ENCODE assay signal across 12 cellular contexts in the genomic region with DNA sequence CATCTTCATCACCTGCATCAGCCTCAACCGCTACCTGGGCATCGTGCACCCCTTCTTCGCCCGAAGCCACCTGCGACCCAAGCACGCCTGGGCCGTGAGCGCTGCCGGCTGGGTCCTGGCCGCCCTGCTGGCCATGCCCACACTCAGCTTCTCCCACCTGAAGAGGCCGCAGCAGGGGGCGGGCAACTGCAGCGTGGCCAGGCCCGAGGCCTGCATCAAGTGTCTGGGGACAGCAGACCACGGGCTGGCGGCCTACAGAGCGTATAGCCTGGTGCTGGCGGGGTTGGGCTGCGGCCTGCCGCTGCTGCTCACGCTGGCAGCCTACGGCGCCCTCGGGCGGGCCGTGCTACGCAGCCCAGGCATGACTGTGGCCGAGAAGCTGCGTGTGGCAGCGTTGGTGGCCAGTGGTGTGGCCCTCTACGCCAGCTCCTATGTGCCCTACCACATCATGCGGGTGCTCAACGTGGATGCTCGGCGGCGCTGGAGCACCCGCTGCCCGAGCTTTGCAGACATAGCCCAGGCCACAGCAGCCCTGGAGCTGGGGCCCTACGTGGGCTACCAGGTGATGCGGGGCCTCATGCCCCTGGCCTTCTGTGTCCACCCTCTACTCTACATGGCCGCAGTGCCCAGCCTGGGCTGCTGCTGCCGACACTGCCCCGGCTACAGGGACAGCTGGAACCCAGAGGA. TPM values are rescaled to one million over a fixed set of nuclear protein-coding genes. Genes with fewer than 3 reads are reported as not detected.
DNase-seq lines count a peak whose midpoint lies in the region; ATAC-seq and TF ChIP-seq lines count a peak whose summit lies in the region.
"Had no signal": no experiment of that assay in that cellular context is flagged by ENCODE, and none has a peak within 500 bp of the region (broad histone marks: within the 10 kb centered on the region; RNA-seq: fewer than 3 reads in every experiment).

No MANE protein-coding gene starts in this region.

- no peaks in the 10 kb centered on the region for H3K9me3 ChIP-seq in HCT116 (ENCODE audit: control insufficient read depth in 1 of 2, insufficient read depth in 1 of 2, low read depth in 1 of 2, low read length in 2 of 2)
- H3K9me3 ChIP-seq in osteoblast (ENCODE audit: low read depth, low read length): no peaks in the 10 kb centered on the region
- no peaks in the 10 kb centered on the region for H3K9me3 ChIP-seq in A673 (ENCODE audit: low read depth, low read length, poor library complexity, severe bottlenecking)
- H3K9me3 ChIP-seq: adrenal gland had no signal

- H3K79me2 ChIP-seq in HCT116 (ENCODE audit: insufficient read depth, low read length) (peaks cover 39% of the 10 kb centered on the region), osteoblast (ENCODE audit: insufficient read depth, low read length) (peaks cover 27% of the 10 kb centered on the region)

- H2AFZ ChIP-seq in HCT116 (ENCODE audit: low read depth, low read length, poor library complexity, severe bottlenecking): no peak overlapping the region
- no peak overlapping the region for H2AFZ ChIP-seq in osteoblast (ENCODE audit: low read length)

- H3K4me3 Mint-ChIP-seq in activated naive CD4-positive, alpha-beta T cell treated with anti-CD3 and anti-CD28 coated beads, Interleukin-2, amount 10 ng/mL, durations not matched to agents 7 days and 5 days: no peak overlapping the region
- no peak overlapping the region for H3K4me3 Mint-ChIP-seq in activated naive CD8-positive, alpha-beta T cell

- BruUV-seq in HCT116 (replicated peaks; lab: Mats Ljungman, UMichigan): no TSS peak
- no TSS peak for BruUV-seq in A673 (replicated peaks; lab: Mats Ljungman, UMichigan)

- peak overlapping the region; percentile 85 to 92 for H3K27ac Mint-ChIP-seq in activated naive CD4-positive, alpha-beta T cell treated with anti-CD3 and anti-CD28 coated beads, Interleukin-2, amount 50 U/mL, for 72 hours
- no peak overlapping the region for H3K27ac Mint-ChIP-seq in activated naive CD4-positive, alpha-beta T cell treated with anti-CD3 and anti-CD28 coated beads, Interleukin-2, amount 10 ng/mL, durations not matched to agents 7 days and 5 days
- H3K27ac Mint-ChIP-seq in activated naive CD8-positive, alpha-beta T cell: peak overlapping the region; percentile 54

- no peak overlapping the region for H3K9ac ChIP-seq in HCT116 (ENCODE audit: low read length)

- TF ChIP-seq CTCF in HCT116 (IDR thresholded peaks at IDR 0.05 in 2 of 3, conservative IDR thresholded peaks at IDR 0.05 in 1 of 3; ENCODE audit: borderline replicate concordance in 1 of 3, insufficient read depth in 1 of 3, low read depth in 2 of 3, low read length in 2 of 3) (no peak), osteoblast (IDR thresholded peaks at IDR 0.05; ENCODE audit: extremely low read depth, low read depth, low read length) (no peak), A673 (conservative IDR thresholded peaks at IDR 0.05; ENCODE audit: low read depth, low read length) (no peak)

- intact Hi-C loops in HCT116 (cut with micrococcal nuclease) (loop anchor here (1.0 to 2.0 kb wide), 2 partner anchors 180 to 183 kb away; no protein-coding TSS in a partner anchor), A673 (cut with micrococcal nuclease; ENCODE audit: unreplicated experiment) (loop anchor here (5.0 kb wide), 1 partner anchor 182 kb away; no protein-coding TSS in a partner anchor)

- H3K4me2 ChIP-seq in HCT116 (ENCODE audit: low read length) (no peak overlapping the region), osteoblast (ENCODE audit: insufficient read depth, low read length) (no peak overlapping the region)

- peak overlapping the region; percentile 47; the same call in 1 of the 2 replicates for H3K27ac ChIP-seq in HCT116 (ENCODE audit: low read depth, low read length)
- H3K27ac ChIP-seq in osteoblast (ENCODE audit: low read depth, low read length): no peak overlapping the region
- no peak overlapping the region for H3K27ac ChIP-seq in A673 (ENCODE audit: low read depth, low read length, poor library complexity, severe bottlenecking)

- H4K20me1 ChIP-seq in HCT116 (ENCODE audit: insufficient read depth) (no peaks in the 10 kb centered on the region), osteoblast (ENCODE audit: insufficient read depth, low read length) (peaks cover 16% of the 10 kb centered on the region)

- RAD21 ChIA-PET in HCT116 (lab: Charles Lee; ENCODE audit: low non-redundant PET in 1 of 2, low total read pairs in 2 of 2, uncharacterized antibody in 2 of 2, unreplicated experiment in 2 of 2): no interaction called here

- H3K36me3 ChIP-seq in HCT116 (ENCODE audit: control insufficient read depth in 1 of 2, insufficient read depth in 2 of 2, low read length in 2 of 2): peaks cover 32 to 44% of the 10 kb centered on the region in 2 experiments; a peak in 3 of 4 replicates
- H3K36me3 ChIP-seq in osteoblast (ENCODE audit: insufficient read depth, low read length): peaks cover 65% of the 10 kb centered on the region
- peaks cover 68% of the 10 kb centered on the region for H3K36me3 ChIP-seq in A673 (ENCODE audit: insufficient read depth, low read length, poor library complexity, severe bottlenecking)

- H3K27me3 ChIP-seq in HCT116 (ENCODE audit: insufficient read depth, low read length) (no peaks in the 10 kb centered on the region), osteoblast (ENCODE audit: insufficient read depth, low read length) (no peaks in the 10 kb centered on the region), A673 (replicated peaks; ENCODE audit: insufficient read depth, low read depth, low read length, poor library complexity) (no peaks in the 10 kb centered on the region)
- H3K27me3 ChIP-seq: adrenal gland had no signal

- ATAC-seq in activated naive CD4-positive, alpha-beta T cell treated with anti-CD3 and anti-CD28 coated beads, Interleukin-2, amount 50 U/mL, for 72 hours: no peak
- ATAC-seq in HCT116 (peak; percentile 20), HG03196 (IDR thresholded peaks at IDR 0.05; ENCODE audit: unreplicated experiment) (no peak)

- no peaks in the 10 kb centered on the region for H3K27me3 Mint-ChIP-seq in activated naive CD4-positive, alpha-beta T cell treated with anti-CD3 and anti-CD28 coated beads, Interleukin-2, amount 10 ng/mL, durations not matched to agents 7 days and 5 days
- H3K27me3 Mint-ChIP-seq in activated naive CD8-positive, alpha-beta T cell: no peaks in the 10 kb centered on the region

- peaks cover 53% of the 10 kb centered on the region for H3K4me1 Mint-ChIP-seq in activated naive CD4-positive, alpha-beta T cell treated with anti-CD3 and anti-CD28 coated beads, Interleukin-2, amount 10 ng/mL, durations not matched to agents 7 days and 5 days
- peaks cover 46% of the 10 kb centered on the region for H3K4me1 Mint-ChIP-seq in activated naive CD8-positive, alpha-beta T cell (ENCODE audit: low read depth)

- H3K4me3 ChIP-seq in HCT116 (replicated peaks in 1 of 2; ENCODE audit: low read depth in 1 of 2, low read length in 2 of 2): no peak overlapping the region
- no peak overlapping the region for H3K4me3 ChIP-seq in osteoblast (ENCODE audit: insufficient read depth, low read length)
- H3K4me3 ChIP-seq in A673 (ENCODE audit: low read depth, low read length, poor library complexity, severe bottlenecking): no peak overlapping the region
- H3K4me3 ChIP-seq: adrenal gland had no signal

- H3K9me3 Mint-ChIP-seq in activated naive CD4-positive, alpha-beta T cell treated with anti-CD3 and anti-CD28 coated beads, Interleukin-2, amount 50 U/mL, for 72 hours: no peaks in the 10 kb centered on the region
- H3K9me3 Mint-ChIP-seq in activated naive CD4-positive, alpha-beta T cell treated with anti-CD3 and anti-CD28 coated beads, Interleukin-2, amount 10 ng/mL, durations not matched to agents 7 days and 5 days: no peaks in the 10 kb centered on the region
- H3K9me3 Mint-ChIP-seq in activated naive CD8-positive, alpha-beta T cell (ENCODE audit: low read depth): no peaks in the 10 kb centered on the region

- DNase-seq in activated naive CD4-positive, alpha-beta T cell treated with anti-CD3 and anti-CD28 coated beads, Interleukin-2, amount 50 U/mL, for 72 hours (ENCODE audit: low spot score in 2 of 2): no peak
- DNase-seq in activated naive CD4-positive, alpha-beta T cell treated with anti-CD3 and anti-CD28 coated beads, Interleukin-2, amount 10 ng/mL, durations not matched to agents 7 days and 5 days: no peak
- DNase-seq in HCT116 (ENCODE audit: low read depth, low spot score) (no peak), osteoblast (ENCODE audit: insufficient read length, low spot score, missing footprints) (peak; percentile 73), A673 (ENCODE audit: low spot score) (no peak)
- no peak for DNase-seq in activated CD4-positive, alpha-beta T cell treated with anti-CD3 and anti-CD28 coated beads for 1 hour
- DNase-seq: activated CD4-positive, CD25-positive, alpha-beta regulatory T cell; NCI-H1048; OCI-M1 had no signal

- H3K9me2 ChIP-seq in HCT116 (ENCODE audit: insufficient read depth): no peaks in the 10 kb centered on the region

- peaks cover 20 to 38% of the 10 kb centered on the region in 2 donors for H3K36me3 Mint-ChIP-seq in activated naive CD4-positive, alpha-beta T cell treated with anti-CD3 and anti-CD28 coated beads, Interleukin-2, amount 50 U/mL, for 72 hours
- peaks cover 55% of the 10 kb centered on the region for H3K36me3 Mint-ChIP-seq in activated naive CD4-positive, alpha-beta T cell treated with anti-CD3 and anti-CD28 coated beads, Interleukin-2, amount 10 ng/mL, durations not matched to agents 7 days and 5 days
- peaks cover 5% of the 10 kb centered on the region for H3K36me3 Mint-ChIP-seq in activated naive CD8-positive, alpha-beta T cell

- CTCF ChIA-PET in activated naive CD4-positive, alpha-beta T cell treated with anti-CD3 and anti-CD28 coated beads, Interleukin-2, amount 10 ng/mL, durations not matched to agents 7 days and 5 days (lab: Charles Lee): interaction anchor here (0.8 to 5.1 kb wide), 5 partner anchors 11 to 136 kb away, joined by 3 to 51 read pairs (median 5); a partner anchor contains a TSS
- CTCF ChIA-PET in HCT116 (lab: Charles Lee) (interaction anchor here (1.2 to 3.0 kb wide), 3 partner anchors 18 to 183 kb away, joined by 3 to 13 read pairs (median 10); no protein-coding TSS in a partner anchor), A673 (lab: Charles Lee) (interaction anchor here (0.6 kb wide), 1 partner anchor 136 kb away, joined by 3 read pairs; no protein-coding TSS in a partner anchor)

- POLR2A ChIA-PET in HCT116 (lab: Charles Lee): interaction anchor here (1.1 kb wide), 1 partner anchor 8 kb away, joined by 5 read pairs; a partner anchor contains a TSS
- POLR2A ChIA-PET in A673 (lab: Charles Lee; ENCODE audit: low non-redundant PET): interaction anchor here (0.5 to 0.6 kb wide), 2 partner anchors 94 to 445 kb away, joined by 3 to 9 read pairs; no protein-coding TSS in a partner anchor

- TF ChIP-seq RAD21 in HCT116 (IDR thresholded peaks at IDR 0.05; ENCODE audit: low read depth): no peak

- TF ChIP-seq POLR2A in HCT116 (IDR thresholded peaks at IDR 0.05; ENCODE audit: borderline replicate concordance, extremely low read depth, insufficient read depth, insufficient read length): no peak

- H3K4me1 ChIP-seq in HCT116 (ENCODE audit: control insufficient read depth in 1 of 2, insufficient read depth in 2 of 2, low read length in 2 of 2) (peaks cover 5 to 42% of the 10 kb centered on the region in 2 experiments), osteoblast (ENCODE audit: insufficient read depth, low read length) (peaks cover 7% of the 10 kb centered on the region), A673 (ENCODE audit: insufficient read depth, low read length, poor library complexity, severe bottlenecking) (peaks cover 12% of the 10 kb centered on the region)

RNA-seq across cellular contexts. Expression of a gene that starts 2.6 kb away (rescaled TPM):
- total RNA-seq in activated naive CD4-positive, alpha-beta T cell treated with anti-CD3 and anti-CD28 coated beads, Interleukin-2, amount 50 U/mL, for 72 hours: 100 to 1,000 TPM in 1 of 2 donors, 10 to 100 TPM in 1; 18.1 to 101 TPM
- total RNA-seq in HCT116 (2021; ENCODE audit: unreplicated experiment) (43.8 TPM), osteoblast (2.1 and 2.2 TPM in 2 replicates), A673 (2021) (32.2 and 39.4 TPM in 2 replicates)
- 24.1 and 29.2 TPM in 2 replicates for polyA plus RNA-seq in HCT116 (2012)

RNA-seq across cellular contexts. Expression of a gene that starts 5.6 kb away (rescaled TPM):
- total RNA-seq in activated naive CD4-positive, alpha-beta T cell treated with anti-CD3 and anti-CD28 coated beads, Interleukin-2, amount 50 U/mL, for 72 hours: 100 to 1,000 TPM; 223 to 292 TPM
- total RNA-seq in HCT116 (2021; ENCODE audit: unreplicated experiment): 254 TPM
- 241 and 250 TPM in 2 replicates for polyA plus RNA-seq in HCT116 (2012)
- total RNA-seq in osteoblast: 226 and 252 TPM in 2 replicates
- 260 and 266 TPM in 2 replicates for total RNA-seq in A673 (2021)

RNA-seq across cellular contexts. Expression of a gene that starts 7.9 kb away (rescaled TPM):
- 100 to 1,000 TPM in 1 of 2 donors, 10 to 100 TPM in 1; 52.7 to 209 TPM for total RNA-seq in activated naive CD4-positive, alpha-beta T cell treated with anti-CD3 and anti-CD28 coated beads, Interleukin-2, amount 50 U/mL, for 72 hours
- total RNA-seq in HCT116 (2021; ENCODE audit: unreplicated experiment): 101 TPM
- 49.1 and 49.4 TPM in 2 replicates for polyA plus RNA-seq in HCT116 (2012)
- 19.2 and 20.9 TPM in 2 replicates for total RNA-seq in osteoblast
- total RNA-seq in A673 (2021): 116 and 132 TPM in 2 replicates

RNA-seq across cellular contexts. Expression of a gene that starts 11.6 kb away (rescaled TPM):
- total RNA-seq in activated naive CD4-positive, alpha-beta T cell treated with anti-CD3 and anti-CD28 coated beads, Interleukin-2, amount 50 U/mL, for 72 hours: 10 to 100 TPM in 1 of 2 donors, 1 to 10 TPM in 1; 9.1 to 17.1 TPM
- total RNA-seq in HCT116 (2021; ENCODE audit: unreplicated experiment): not detected
- polyA plus RNA-seq in HCT116 (2012): 0.12 and 0.14 TPM in 2 replicates
- not detected in 2 replicates for total RNA-seq in osteoblast
- not detected in 2 replicates for total RNA-seq in A673 (2021)

RNA-seq across cellular contexts. Expression of a gene that starts 28.0 kb away (rescaled TPM):
- total RNA-seq in activated naive CD4-positive, alpha-beta T cell treated with anti-CD3 and anti-CD28 coated beads, Interleukin-2, amount 50 U/mL, for 72 hours: 10 to 100 TPM; 56.5 to 76.1 TPM
- 18.5 TPM for total RNA-seq in HCT116 (2021; ENCODE audit: unreplicated experiment)
- polyA plus RNA-seq in HCT116 (2012): 13.9 and 14.8 TPM in 2 replicates
- total RNA-seq in osteoblast: 20.6 and 22.4 TPM in 2 replicates
- 15.2 and 17.3 TPM in 2 replicates for total RNA-seq in A673 (2021)
